ENCODE assay signal across 34 cellular contexts in genomic region chr7:55458351-55458750, GRCh38.
"Had no signal": no experiment of that assay in that cellular context is flagged by ENCODE, and none has a peak within 500 bp of the region (broad histone marks: within the 10 kb centered on the region; RNA-seq: fewer than 3 reads in every experiment).

No MANE protein-coding gene starts in this region.

- H3K27ac Mint-ChIP-seq: activated CD4-positive, alpha-beta memory T cell treated with anti-CD3 and anti-CD28 coated beads for 36 hours; activated CD4-positive, alpha-beta T cell treated with anti-CD3 and anti-CD28 coated beads for 36 hours; activated CD4-positive, alpha-beta T cell treated with anti-CD3 and anti-CD28 coated beads, Interleukin-2, amount 10 ng/mL, durations not matched to agents 24 days and 14 days; activated CD8-positive, alpha-beta memory T cell treated with anti-CD3 and anti-CD28 coated beads, Interleukin-2, amount 10 ng/mL, durations not matched to agents 7 days and 5 days; activated CD8-positive, alpha-beta T cell treated with anti-CD3 and anti-CD28 coated beads, Interleukin-2, amount 10 ng/mL, durations not matched to agents 7 days and 5 days; activated naive CD4-positive, alpha-beta T cell treated with anti-CD3 and anti-CD28 coated beads for 36 hours; activated naive CD4-positive, alpha-beta T cell treated with anti-CD3 and anti-CD28 coated beads, Interleukin-2, amount 50 U/mL, for 24 hours; activated naive CD8-positive, alpha-beta T cell treated with anti-CD3 and anti-CD28 coated beads for 36 hours; activated naive CD8-positive, alpha-beta T cell treated with anti-CD3 and anti-CD28 coated beads, Interleukin-2, amount 50 U/mL, for 24 hours; activated T-helper 1 cell treated with anti-CD3 and anti-CD28 coated beads, Interleukin-12 subunit alpha, Interleukin-12 subunit beta, Interleukin-2, Interleukin-4 antibody, amounts not matched to agents 30 ng/mL and 10 ng/mL and 1 ng/mL, durations not matched to agents 14 hours and 24 hours and 36 hours; activated T-helper 2 cell treated with anti-CD3 and anti-CD28 coated beads, Interferon-gamma antibody, Interleukin-2, Interleukin-4, amounts not matched to agents 10 μg/mL and 5 μg/mL and 100 μg/mL, durations not matched to agents 14 hours and 24 hours and 36 hours; brain; dendritic cell treated with granulocyte-macrophage colony-stimulating factor and Interleukin-4, amounts not matched to agents 40 ng/mL and 50 ng/mL, for 4 days; endodermal cell had no signal

- ATAC-seq: activated CD4-positive, alpha-beta T cell treated with anti-CD3 and anti-CD28 coated beads for 36 hours; activated CD8-positive, alpha-beta memory T cell treated with anti-CD3 and anti-CD28 coated beads, Interleukin-2, amount 10 ng/mL, durations not matched to agents 7 days and 5 days; activated CD8-positive, alpha-beta T cell treated with anti-CD3 and anti-CD28 coated beads, Interleukin-2, amount 10 ng/mL, durations not matched to agents 7 days and 5 days; activated naive CD8-positive, alpha-beta T cell treated with anti-CD3 and anti-CD28 coated beads, Interleukin-2, amount 50 U/mL, for 24 hours; gastroesophageal sphincter; heart right ventricle had no signal

- H3K27me3 Mint-ChIP-seq: activated CD4-positive, alpha-beta memory T cell treated with anti-CD3 and anti-CD28 coated beads for 36 hours; activated CD4-positive, alpha-beta T cell treated with anti-CD3 and anti-CD28 coated beads for 36 hours; activated CD4-positive, alpha-beta T cell treated with anti-CD3 and anti-CD28 coated beads, Interleukin-2, amount 10 ng/mL, durations not matched to agents 24 days and 14 days; activated CD8-positive, alpha-beta memory T cell treated with anti-CD3 and anti-CD28 coated beads, Interleukin-2, amount 10 ng/mL, durations not matched to agents 7 days and 5 days; activated naive CD4-positive, alpha-beta T cell treated with anti-CD3 and anti-CD28 coated beads, Interleukin-2, amount 50 U/mL, for 24 hours; activated naive CD8-positive, alpha-beta T cell treated with anti-CD3 and anti-CD28 coated beads for 36 hours; activated naive CD8-positive, alpha-beta T cell treated with anti-CD3 and anti-CD28 coated beads, Interleukin-2, amount 50 U/mL, for 24 hours; brain; dendritic cell treated with granulocyte-macrophage colony-stimulating factor and Interleukin-4, amounts not matched to agents 40 ng/mL and 50 ng/mL, for 4 days had no signal

- H3K4me3 Mint-ChIP-seq: activated CD4-positive, alpha-beta memory T cell treated with anti-CD3 and anti-CD28 coated beads for 36 hours; activated CD4-positive, alpha-beta T cell treated with anti-CD3 and anti-CD28 coated beads for 36 hours; activated CD4-positive, alpha-beta T cell treated with anti-CD3 and anti-CD28 coated beads, Interleukin-2, amount 10 ng/mL, durations not matched to agents 24 days and 14 days; activated CD8-positive, alpha-beta memory T cell treated with anti-CD3 and anti-CD28 coated beads, Interleukin-2, amount 10 ng/mL, durations not matched to agents 7 days and 5 days; activated CD8-positive, alpha-beta T cell treated with anti-CD3 and anti-CD28 coated beads, Interleukin-2, amount 10 ng/mL, durations not matched to agents 7 days and 5 days; activated naive CD4-positive, alpha-beta T cell treated with anti-CD3 and anti-CD28 coated beads for 36 hours; activated naive CD4-positive, alpha-beta T cell treated with anti-CD3 and anti-CD28 coated beads, Interleukin-2, amount 50 U/mL, for 24 hours; activated naive CD8-positive, alpha-beta T cell treated with anti-CD3 and anti-CD28 coated beads for 36 hours; activated naive CD8-positive, alpha-beta T cell treated with anti-CD3 and anti-CD28 coated beads, Interleukin-2, amount 50 U/mL, for 24 hours; activated T-helper 1 cell treated with anti-CD3 and anti-CD28 coated beads, Interleukin-12 subunit alpha, Interleukin-12 subunit beta, Interleukin-2, Interleukin-4 antibody, amounts not matched to agents 30 ng/mL and 10 ng/mL and 1 ng/mL, durations not matched to agents 14 hours and 24 hours and 36 hours; brain; dendritic cell treated with granulocyte-macrophage colony-stimulating factor and Interleukin-4, amounts not matched to agents 40 ng/mL and 50 ng/mL, for 4 days; endodermal cell had no signal

- H3K36me3 ChIP-seq: breast epithelium, cardiac muscle cell, gastroesophageal sphincter had no signal

- H3K27ac ChIP-seq: ascending aorta, breast epithelium, cardiac muscle cell, coronary artery, dorsolateral prefrontal cortex, esophagus muscularis mucosa, gastroesophageal sphincter, heart right ventricle had no signal

- H3K4me1 Mint-ChIP-seq: brain had no signal

- DNase-seq: activated CD4-positive, alpha-beta memory T cell treated with anti-CD3 and anti-CD28 coated beads for 36 hours; activated CD4-positive, alpha-beta T cell treated with anti-CD3 and anti-CD28 coated beads for 36 hours; activated CD4-positive, alpha-beta T cell treated with anti-CD3 and anti-CD28 coated beads, Interleukin-2, amount 10 ng/mL, durations not matched to agents 24 days and 14 days; activated CD4-positive, CD25-positive, alpha-beta regulatory T cell; activated CD4-positive, CD25-positive, alpha-beta regulatory T cell treated with anti-CD3 and anti-CD28 coated beads, Interleukin-2, amount 50 U/mL, for 72 hours; activated CD8-positive, alpha-beta memory T cell treated with anti-CD3 and anti-CD28 coated beads, Interleukin-2, amount 10 ng/mL, durations not matched to agents 7 days and 5 days; activated CD8-positive, alpha-beta memory T cell treated with anti-CD3 and anti-CD28 coated beads, Interleukin-2, amount 50 U/mL, for 4 hours; activated CD8-positive, alpha-beta T cell treated with anti-CD3 and anti-CD28 coated beads, Interleukin-2, amount 10 ng/mL, durations not matched to agents 7 days and 5 days; activated effector memory CD4-positive, alpha-beta T cell treated with anti-CD3 and anti-CD28 coated beads, Interleukin-2, amount 50 U/mL, for 16 hours; activated naive CD4-positive, alpha-beta T cell treated with anti-CD3 and anti-CD28 coated beads for 36 hours; activated naive CD8-positive, alpha-beta T cell treated with anti-CD3 and anti-CD28 coated beads for 36 hours; activated naive CD8-positive, alpha-beta T cell treated with anti-CD3 and anti-CD28 coated beads, Interleukin-2, amount 50 U/mL, for 24 hours; activated T-cell treated with anti-CD3 and anti-CD28 coated beads, Interleukin-2, amount 50 U/mL, for 1 hour; activated T-cell treated with anti-CD3 and anti-CD28 coated beads, Interleukin-2, amount 50 U/mL, for 48 hours; central memory CD4-positive, alpha-beta T cell; cerebellar nuclear complex; dorsolateral prefrontal cortex; effector memory CD4-positive, alpha-beta T cell; endodermal cell; erythroblast; foreskin melanocyte; heart right ventricle; T-helper 2 cell had no signal

- H3K27me3 ChIP-seq: ascending aorta, breast epithelium, cardiac muscle cell, dorsolateral prefrontal cortex, esophagus muscularis mucosa, gastroesophageal sphincter, heart right ventricle had no signal

- H3K4me1 ChIP-seq: ascending aorta, breast epithelium, esophagus muscularis mucosa, gastroesophageal sphincter, heart right ventricle had no signal

- H3K4me3 ChIP-seq: ascending aorta, breast epithelium, cardiac muscle cell, coronary artery, dorsolateral prefrontal cortex, esophagus muscularis mucosa, gastroesophageal sphincter, heart right ventricle had no signal
